In genomic region chr5:38605610-38606009, GRCh38 we compare ENCODE assay signal across 8 cellular contexts. TPM values are rescaled to one million over a fixed set of nuclear protein-coding genes. Genes with fewer than 3 reads are reported as not detected.
"Had no signal": no experiment of that assay in that cellular context is flagged by ENCODE, and none has a peak within 500 bp of the region (broad histone marks: within the 10 kb centered on the region; RNA-seq: fewer than 3 reads in every experiment).

No MANE protein-coding gene starts in this region.

- H3K9me3 Mint-ChIP-seq: H9 had no signal

- H3K4me3 ChIP-seq: K562 had no signal

- FAIRE-seq: H54, HTR-8/SVneo, K562 had no signal

- DNase-seq: GOT3, H9, HCEC 1CT, IMR-90 had no signal

- H3K4me3 Mint-ChIP-seq: H9 had no signal

RNA-seq across cellular contexts. Expression of gene LIFR, which starts 49.2 kb away (rescaled TPM):
- total RNA-seq: HT-29 had no signal
